Comparison of ENCODE assay signal across 14 cellular contexts in genomic region chr1:159821171-159821867, GRCh38. TPM values are rescaled to one million over a fixed set of nuclear protein-coding genes. Genes with fewer than 3 reads are reported as not detected.
DNase-seq lines count a peak whose midpoint lies in the region; TF ChIP-seq lines count a peak whose summit lies in the region.
"Had no signal": no experiment of that assay in that cellular context is flagged by ENCODE, and none has a peak within 500 bp of the region (broad histone marks: within the 10 kb centered on the region; RNA-seq: fewer than 3 reads in every experiment).

No MANE protein-coding gene starts in this region.

- no CpG with 5 or more reads among the region's 9 CpGs for WGBS in H9 (ENCODE audit: extremely low coverage, insufficient read length, low lambda C conversion rate)

- H4K8ac ChIP-seq in H9 (replicated peaks; ENCODE audit: insufficient read length, low read depth, low read length): no peak overlapping the region

- H3K36me3 Mint-ChIP-seq in CD14-positive monocyte (peaks cover 0 to 3% of the 10 kb centered on the region in 2 donors), H9 (ENCODE audit: insufficient read depth in 1 of 3, low read depth in 3 of 3) (no peaks in the 10 kb centered on the region)
- H3K36me3 Mint-ChIP-seq: T-cell had no signal

- no peak overlapping the region for H3T11ph ChIP-seq in H9 (ENCODE audit: low read length)

- H3K4me1 ChIP-seq in H9 (ENCODE audit: insufficient read depth, low read length): peaks cover 2% of the 10 kb centered on the region; the same call in 1 of the 2 replicates

- H4K20me1 ChIP-seq in H9 (ENCODE audit: control insufficient read depth, insufficient read depth, insufficient read length): no peaks in the 10 kb centered on the region

- H3K18ac ChIP-seq in H9 (ENCODE audit: insufficient read length, low read depth, low read length): no peak overlapping the region

- DNase-seq in CD14-positive monocyte (ENCODE audit: low spot score): no peak
- peak; percentile 56 for DNase-seq in H9
- DNase-seq in OCI-M2 (lab: John Stamatoyannopoulos, UW; ENCODE audit: unreplicated experiment): peak; percentile 11
- peak; percentile 55 for DNase-seq in hepatic stellate cell (ENCODE audit: low spot score)
- no peak for DNase-seq in NCI-H774 (lab: John Stamatoyannopoulos, UW)
- no peak for DNase-seq in putamen (ENCODE audit: low spot score)
- DNase-seq in AG08395 (ENCODE audit: low spot score): no peak
- no peak for DNase-seq in KG1 (lab: John Stamatoyannopoulos, UW)
- DNase-seq: activated naive CD4-positive, alpha-beta T cell treated with anti-CD3 and anti-CD28 coated beads, Interleukin-2, amount 50 U/mL, for 16 hours; erythroblast had no signal

- no peak overlapping the region for H4K91ac ChIP-seq in H9 (ENCODE audit: insufficient read length, low read depth, low read length)

- H2BK5ac ChIP-seq in H9 (ENCODE audit: insufficient read length, low read length): no peak overlapping the region

- H3K79me2 ChIP-seq in H9 (ENCODE audit: insufficient read depth, low read length): no peaks in the 10 kb centered on the region

- intact Hi-C loops in CD14-positive monocyte (cut with micrococcal nuclease): no loop called here

- no peak overlapping the region for H3K4ac ChIP-seq in H9 (ENCODE audit: low read depth, low read length)

- no peak overlapping the region for H3K56ac ChIP-seq in H9 (ENCODE audit: insufficient read length, low read depth, low read length)

- H3K27ac Mint-ChIP-seq in CD14-positive monocyte (peak overlapping the region in 1 of 7 donors; percentile 74), H9 (no peak overlapping the region)
- H3K27ac Mint-ChIP-seq: T-cell had no signal

- no peak overlapping the region for H3K14ac ChIP-seq in H9 (ENCODE audit: insufficient read depth, low read length)

- H3K79me1 ChIP-seq in H9 (ENCODE audit: insufficient read depth, low read depth, low read length, poor library complexity, severe bottlenecking): no peaks in the 10 kb centered on the region

- no peaks in the 10 kb centered on the region for H3K27me3 ChIP-seq in H9 (ENCODE audit: insufficient read depth, low read length)
- H3K27me3 ChIP-seq: vagina had no signal

- no peak overlapping the region for H2AFZ ChIP-seq in H9 (ENCODE audit: low read length)

- TF ChIP-seq CTCF in CD14-positive monocyte (IDR thresholded peaks at IDR 0.05) (peak; percentile 77), H9 (conservative IDR thresholded peaks at IDR 0.05) (peak; percentile 52)

- no peak overlapping the region for H2BK15ac ChIP-seq in H9 (ENCODE audit: low read depth, low read length)

- H3K27ac ChIP-seq in H9 (ENCODE audit: insufficient read length, low read depth, low read length): no peak overlapping the region
- H3K27ac ChIP-seq: KMS-11, vagina had no signal

- H2BK12ac ChIP-seq in H9 (ENCODE audit: insufficient read length, low read depth, low read length): no peak overlapping the region

- no peak overlapping the region for H4K5ac ChIP-seq in H9 (ENCODE audit: insufficient read length, low read depth, low read length)

- no peak overlapping the region for H3K9ac ChIP-seq in H9 (ENCODE audit: extremely low read depth, insufficient read length, low read length)
- H3K9ac ChIP-seq: KMS-11 had no signal

- H3K9me3 ChIP-seq in H9 (ENCODE audit: control insufficient read depth, low read depth, low read length): no peaks in the 10 kb centered on the region
- H3K9me3 ChIP-seq: vagina had no signal

- peaks cover 32% of the 10 kb centered on the region for H3K4me1 Mint-ChIP-seq in CD14-positive monocyte
- peaks cover 12 to 18% of the 10 kb centered on the region in 2 experiments for H3K4me1 Mint-ChIP-seq in H9

- no peaks in the 10 kb centered on the region for H3K23me2 ChIP-seq in H9 (ENCODE audit: insufficient read length, low read depth, low read length, poor library complexity, severe bottlenecking)

- H2BK20ac ChIP-seq in H9 (ENCODE audit: low read depth, low read length, poor library complexity, severe bottlenecking): no peak overlapping the region

- H3K27me3 Mint-ChIP-seq in CD14-positive monocyte (ENCODE audit: low read depth in 3 of 3) (peaks cover 2 to 10% (median 6%) of the 10 kb centered on the region in 3 donors), H9 (ENCODE audit: low read depth) (peaks cover 28% of the 10 kb centered on the region)
- H3K27me3 Mint-ChIP-seq: T-cell had no signal

- H3K23ac ChIP-seq in H9 (ENCODE audit: insufficient read length, low read depth, low read length): no peak overlapping the region

- no peaks in the 10 kb centered on the region for H3K9me3 Mint-ChIP-seq in CD14-positive monocyte
- H3K9me3 Mint-ChIP-seq in H9: no peaks in the 10 kb centered on the region
- H3K9me3 Mint-ChIP-seq: T-cell had no signal

- no peak overlapping the region for H2AK5ac ChIP-seq in H9 (ENCODE audit: insufficient read length, low read length)

- no peak overlapping the region for H2BK120ac ChIP-seq in H9 (ENCODE audit: low read depth, low read length, poor library complexity, severe bottlenecking)

- H3K4me2 ChIP-seq in H9 (ENCODE audit: insufficient read depth, insufficient read length, low read length): no peak overlapping the region
- H3K4me2 ChIP-seq: KMS-11 had no signal

- H3K4me3 Mint-ChIP-seq in CD14-positive monocyte (no peak overlapping the region), H9 (no peak overlapping the region)
- H3K4me3 Mint-ChIP-seq: T-cell had no signal

RNA-seq across cellular contexts. Expression of gene SLAMF8, which starts 5.4 kb away (rescaled TPM):
- polyA plus RNA-seq in CD14-positive monocyte: 1 to 10 TPM; 2.6 to 5.7 TPM
- total RNA-seq in H9 (2021): not detected in 2 replicates

RNA-seq across cellular contexts. Expression of gene FCRL6, which starts 19.2 kb away (rescaled TPM):
- under 1 TPM; 0.15 to 0.17 TPM for polyA plus RNA-seq in CD14-positive monocyte
- not detected in 2 replicates for total RNA-seq in H9 (2021)
- total RNA-seq: mesenteric fat pad, vagina had no signal

RNA-seq across cellular contexts. Expression of gene DUSP23, which starts 40.6 kb away (rescaled TPM):
- polyA plus RNA-seq in CD14-positive monocyte: 100 to 1,000 TPM in 1 of 2 donors, 10 to 100 TPM in 1; 97.8 to 136 TPM
- 25.0 and 27.3 TPM in 2 replicates for total RNA-seq in H9 (2021)

RNA-seq across cellular contexts. Expression of gene VSIG8, which starts 41.1 kb away (rescaled TPM):
- not detected for polyA plus RNA-seq in CD14-positive monocyte
- not detected in 2 replicates for total RNA-seq in H9 (2021)
- total RNA-seq: mesenteric fat pad, T-cell, vagina had no signal

Comparison
In these comparisons a context has a peak if more than half of its experiments do, and no peak if none do; other contexts are left out.
1. DNase-seq: peak in H9 (single experiment), OCI-M2 (single experiment) and hepatic stellate cell (single experiment); none in CD14-positive monocyte (single experiment), NCI-H774 (single experiment), putamen (single experiment), AG08395 (single experiment) and KG1 (single experiment).